Comparison of ENCODE assay signal across 1 cellular context in the genomic region with DNA sequence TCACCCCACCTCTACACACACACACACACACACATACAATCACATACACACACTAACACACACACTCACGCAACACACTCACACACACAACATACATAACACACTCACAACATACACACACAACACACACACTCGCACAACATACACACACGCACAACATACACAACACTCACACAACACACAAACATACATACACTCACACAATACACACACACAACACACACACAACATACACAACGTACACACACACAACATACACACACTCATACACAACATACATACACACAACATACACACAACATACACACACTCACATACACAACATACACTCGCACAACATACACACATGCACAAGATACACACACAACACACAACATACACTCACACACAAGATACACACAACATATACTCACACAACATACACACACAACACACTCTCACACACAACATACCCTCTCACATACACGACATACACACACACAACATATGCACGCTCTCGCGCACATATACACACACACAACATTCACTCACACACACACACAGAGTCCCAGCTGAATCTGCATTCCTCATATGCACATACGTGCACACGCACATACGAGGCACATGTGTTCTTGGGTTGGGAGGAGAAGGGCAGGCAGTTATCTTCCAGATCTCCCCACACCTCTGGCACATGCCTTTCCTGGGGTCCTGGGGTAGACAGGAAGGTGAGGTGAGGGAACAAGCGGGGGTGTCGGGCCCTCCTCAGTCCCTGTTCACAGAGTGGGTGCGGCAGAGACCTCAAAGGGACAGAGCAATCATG.
TF ChIP-seq lines count a peak whose summit lies in the region.

No MANE protein-coding gene starts in this region.

TF ChIP-seq in HepG2, 621 proteins besides CTCF, POLR2A, EP300 and RAD21 (continued from another document):
- TF ChIP-seq ZNF280B (CRISPR knock-in tag; IDR thresholded peaks at IDR 0.05; ENCODE audit: borderline replicate concordance) (no peak), ZNF343 (CRISPR knock-in tag; IDR thresholded peaks at IDR 0.05) (no peak), ZNF644 (CRISPR knock-in tag; IDR thresholded peaks at IDR 0.05; ENCODE audit: low read depth) (no peak), ZNF75D (CRISPR knock-in tag; IDR thresholded peaks at IDR 0.05; ENCODE audit: borderline replicate concordance) (no peak), ZNF678 (CRISPR knock-in tag; IDR thresholded peaks at IDR 0.05) (no peak), ZNF749 (CRISPR knock-in tag; IDR thresholded peaks at IDR 0.05; ENCODE audit: borderline replicate concordance) (no peak), ZNF775 (CRISPR knock-in tag; IDR thresholded peaks at IDR 0.05; ENCODE audit: borderline replicate concordance) (no peak), THYN1 (CRISPR knock-in tag; IDR thresholded peaks at IDR 0.05; ENCODE audit: borderline replicate concordance, low read depth) (no peak), ZNF30 (CRISPR knock-in tag; IDR thresholded peaks at IDR 0.05) (no peak), TEAD2 (CRISPR knock-in tag; IDR thresholded peaks at IDR 0.05) (no peak), ZNF33B (CRISPR knock-in tag; IDR thresholded peaks at IDR 0.05) (no peak), ZNF333 (CRISPR knock-in tag; IDR thresholded peaks at IDR 0.05; ENCODE audit: borderline replicate concordance) (no peak), ZBTB38 (CRISPR knock-in tag; IDR thresholded peaks at IDR 0.05) (no peak; the same call in 1 of the 2 replicates), KDM5A (IDR thresholded peaks at IDR 0.05; ENCODE audit: borderline replicate concordance, low read length) (peak; percentile 12; the same call in 1 of the 2 replicates), ZNF143 (CRISPR knock-in tag; IDR thresholded peaks at IDR 0.05) (no peak), SNAPC2 (CRISPR knock-in tag; IDR thresholded peaks at IDR 0.05) (no peak), SUZ12 (IDR thresholded peaks at IDR 0.05; ENCODE audit: low read depth, low read length) (no peak)
- TF ChIP-seq, protein P1, sequence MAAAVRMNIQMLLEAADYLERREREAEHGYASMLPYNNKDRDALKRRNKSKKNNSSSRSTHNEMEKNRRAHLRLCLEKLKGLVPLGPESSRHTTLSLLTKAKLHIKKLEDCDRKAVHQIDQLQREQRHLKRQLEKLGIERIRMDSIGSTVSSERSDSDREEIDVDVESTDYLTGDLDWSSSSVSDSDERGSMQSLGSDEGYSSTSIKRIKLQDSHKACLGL (CRISPR knock-in tag; IDR thresholded peaks at IDR 0.05), result no peak
- TF ChIP-seq, protein P2, sequence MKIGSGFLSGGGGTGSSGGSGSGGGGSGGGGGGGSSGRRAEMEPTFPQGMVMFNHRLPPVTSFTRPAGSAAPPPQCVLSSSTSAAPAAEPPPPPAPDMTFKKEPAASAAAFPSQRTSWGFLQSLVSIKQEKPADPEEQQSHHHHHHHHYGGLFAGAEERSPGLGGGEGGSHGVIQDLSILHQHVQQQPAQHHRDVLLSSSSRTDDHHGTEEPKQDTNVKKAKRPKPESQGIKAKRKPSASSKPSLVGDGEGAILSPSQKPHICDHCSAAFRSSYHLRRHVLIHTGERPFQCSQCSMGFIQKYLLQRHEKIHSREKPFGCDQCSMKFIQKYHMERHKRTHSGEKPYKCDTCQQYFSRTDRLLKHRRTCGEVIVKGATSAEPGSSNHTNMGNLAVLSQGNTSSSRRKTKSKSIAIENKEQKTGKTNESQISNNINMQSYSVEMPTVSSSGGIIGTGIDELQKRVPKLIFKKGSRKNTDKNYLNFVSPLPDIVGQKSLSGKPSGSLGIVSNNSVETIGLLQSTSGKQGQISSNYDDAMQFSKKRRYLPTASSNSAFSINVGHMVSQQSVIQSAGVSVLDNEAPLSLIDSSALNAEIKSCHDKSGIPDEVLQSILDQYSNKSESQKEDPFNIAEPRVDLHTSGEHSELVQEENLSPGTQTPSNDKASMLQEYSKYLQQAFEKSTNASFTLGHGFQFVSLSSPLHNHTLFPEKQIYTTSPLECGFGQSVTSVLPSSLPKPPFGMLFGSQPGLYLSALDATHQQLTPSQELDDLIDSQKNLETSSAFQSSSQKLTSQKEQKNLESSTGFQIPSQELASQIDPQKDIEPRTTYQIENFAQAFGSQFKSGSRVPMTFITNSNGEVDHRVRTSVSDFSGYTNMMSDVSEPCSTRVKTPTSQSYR (CRISPR knock-in tag; IDR thresholded peaks at IDR 0.05; ENCODE audit: borderline replicate concordance), result 0 out of 2 replicates have a peak, but pooled peaks have one; percentile 53
